Comparison of ENCODE assay signal across 28 cellular contexts in genomic region chr2:43708891-43709290, GRCh38. TPM values are rescaled to one million over a fixed set of nuclear protein-coding genes. Genes with fewer than 3 reads are reported as not detected.
"Had no signal": no experiment of that assay in that cellular context is flagged by ENCODE, and none has a peak within 500 bp of the region (broad histone marks: within the 10 kb centered on the region; RNA-seq: fewer than 3 reads in every experiment).

No MANE protein-coding gene starts in this region.

- H3K27me3 Mint-ChIP-seq: type B pancreatic cell had no signal

- H3K36me3 Mint-ChIP-seq: activated CD4-positive, alpha-beta memory T cell treated with anti-CD3 and anti-CD28 coated beads for 36 hours; activated naive CD4-positive, alpha-beta T cell treated with anti-CD3 and anti-CD28 coated beads, Interleukin-2, amount 50 U/mL, for 72 hours; mesothelial cell of epicardium; naive B cell; stimulated activated memory B cell treated with anti-CD40 and anti-IgM and Interleukin-4, amounts not matched to agents 10 μg/mL and 1 μg/mL and 100 μg/mL, for 72 hours; type B pancreatic cell had no signal

- ATAC-seq: activated naive CD4-positive, alpha-beta T cell treated with anti-CD3 and anti-CD28 coated beads, Interleukin-2, amount 50 U/mL, for 72 hours; gastrocnemius medialis; left colon; psoas muscle; stimulated activated memory B cell treated with anti-CD40 and anti-IgM and Interleukin-4, amounts not matched to agents 10 μg/mL and 1 μg/mL and 100 μg/mL, for 72 hours; stimulated activated naive CD8-positive, alpha-beta T cell treated with anti-CD3 and anti-CD28 coated beads, Interleukin-15, amount 100 ng/mL, for 72 hours had no signal

- H3K4me3 Mint-ChIP-seq: activated CD4-positive, alpha-beta memory T cell treated with anti-CD3 and anti-CD28 coated beads for 36 hours; activated CD4-positive, alpha-beta T cell treated with anti-CD3 and anti-CD28 coated beads, Interleukin-2, amount 10 ng/mL, durations not matched to agents 24 days and 14 days; mesothelial cell of epicardium; naive B cell; nephron progenitor cell; stimulated activated memory B cell treated with anti-CD40 and anti-IgM and Interleukin-4, amounts not matched to agents 10 μg/mL and 1 μg/mL and 100 μg/mL, for 72 hours; stimulated activated naive CD8-positive, alpha-beta T cell treated with anti-CD3 and anti-CD28 coated beads, Interleukin-15, amount 100 ng/mL, for 72 hours; type B pancreatic cell had no signal

- DNase-seq: activated CD4-positive, alpha-beta memory T cell treated with anti-CD3 and anti-CD28 coated beads for 36 hours; activated CD4-positive, alpha-beta T cell treated with anti-CD3 and anti-CD28 coated beads, Interleukin-2, amount 10 ng/mL, durations not matched to agents 24 days and 14 days; activated CD4-positive, CD25-positive, alpha-beta regulatory T cell treated with anti-CD3 and anti-CD28 coated beads, Interleukin-2, amount 50 U/mL, for 72 hours; activated naive CD4-positive, alpha-beta T cell; activated T-cell treated with anti-CD3 and anti-CD28 coated beads, Interleukin-2, amount 50 U/mL, for 48 hours; cerebellar nuclear complex; colonic mucosa; effector CD8-positive, alpha-beta T cell; gastrocnemius medialis; glutamatergic neuron; left colon; naive B cell; nephron progenitor cell; psoas muscle; stimulated activated CD4-positive, alpha-beta T cell treated with anti-CD3 and anti-CD28 coated beads, Interleukin-1b, Interleukin-23, amount 100 ng/mL, for 48 hours; stimulated activated CD4-positive, alpha-beta T cell treated with anti-CD3 and anti-CD28 coated beads, Interleukin-4, amount 100 ng/mL, for 4 hours; stimulated activated CD8-positive, alpha-beta memory T cell treated with anti-CD3 and anti-CD28 coated beads, Interleukin-4, amount 100 ng/mL, for 48 hours; stimulated activated naive CD8-positive, alpha-beta T cell treated with anti-CD3 and anti-CD28 coated beads, Interleukin-15, amount 100 ng/mL, for 72 hours; substantia nigra; uterus; WERI-Rb-1 had no signal

- H3K9me3 Mint-ChIP-seq: activated CD4-positive, alpha-beta memory T cell treated with anti-CD3 and anti-CD28 coated beads for 36 hours; activated CD4-positive, alpha-beta T cell treated with anti-CD3 and anti-CD28 coated beads, Interleukin-2, amount 10 ng/mL, durations not matched to agents 24 days and 14 days; activated naive CD4-positive, alpha-beta T cell treated with anti-CD3 and anti-CD28 coated beads, Interleukin-2, amount 50 U/mL, for 72 hours; mesothelial cell of epicardium; nephron progenitor cell; stimulated activated memory B cell treated with anti-CD40 and anti-IgM and Interleukin-4, amounts not matched to agents 10 μg/mL and 1 μg/mL and 100 μg/mL, for 72 hours; stimulated activated naive CD8-positive, alpha-beta T cell treated with anti-CD3 and anti-CD28 coated beads, Interleukin-15, amount 100 ng/mL, for 72 hours; type B pancreatic cell had no signal

- FAIRE-seq: keratinocyte had no signal

- H3K4me1 Mint-ChIP-seq: activated CD4-positive, alpha-beta T cell treated with anti-CD3 and anti-CD28 coated beads, Interleukin-2, amount 10 ng/mL, durations not matched to agents 24 days and 14 days; mesothelial cell of epicardium; naive B cell; nephron progenitor cell; stimulated activated memory B cell treated with anti-CD40 and anti-IgM and Interleukin-4, amounts not matched to agents 10 μg/mL and 1 μg/mL and 100 μg/mL, for 72 hours; stimulated activated naive CD8-positive, alpha-beta T cell treated with anti-CD3 and anti-CD28 coated beads, Interleukin-15, amount 100 ng/mL, for 72 hours had no signal

- H3K27ac Mint-ChIP-seq: activated CD4-positive, alpha-beta memory T cell treated with anti-CD3 and anti-CD28 coated beads for 36 hours; activated CD4-positive, alpha-beta T cell treated with anti-CD3 and anti-CD28 coated beads, Interleukin-2, amount 10 ng/mL, durations not matched to agents 24 days and 14 days; activated naive CD4-positive, alpha-beta T cell treated with anti-CD3 and anti-CD28 coated beads, Interleukin-2, amount 50 U/mL, for 72 hours; mesothelial cell of epicardium; nephron progenitor cell; stimulated activated memory B cell treated with anti-CD40 and anti-IgM and Interleukin-4, amounts not matched to agents 10 μg/mL and 1 μg/mL and 100 μg/mL, for 72 hours; stimulated activated naive CD8-positive, alpha-beta T cell treated with anti-CD3 and anti-CD28 coated beads, Interleukin-15, amount 100 ng/mL, for 72 hours; type B pancreatic cell had no signal

RNA-seq across cellular contexts. Expression of gene C1GALT1C1L, which starts 32.7 kb away (rescaled TPM):
- total RNA-seq: activated CD4-positive, alpha-beta memory T cell treated with anti-CD3 and anti-CD28 coated beads for 36 hours; activated CD4-positive, alpha-beta T cell treated with anti-CD3 and anti-CD28 coated beads, Interleukin-2, amount 10 ng/mL, durations not matched to agents 24 days and 14 days; cardiac muscle cell; smooth muscle cell had no signal
